8 cellular contexts compared by ENCODE assay signal in genomic region chrX:47361538-47362511, GRCh38. TPM values are rescaled to one million over a fixed set of nuclear protein-coding genes. Genes with fewer than 3 reads are reported as not detected.
DNase-seq lines count a peak whose midpoint lies in the region; ATAC-seq and TF ChIP-seq lines count a peak whose summit lies in the region.

No MANE protein-coding gene starts in this region.

- DNase-seq in BJ (ENCODE audit: low read depth) (peak; percentile 85), NCI-H2081 treated with DMSO at 0.1 percent for 48 hours (lab: John Stamatoyannopoulos, UW) (peak; percentile 92), activated B cell treated with CpG ODN at 0.5 μM for 24 hours (peak; percentile 51), fibroblast of mammary gland (ENCODE audit: low read depth) (peak; percentile 94), mucosa of gallbladder (ENCODE audit: low spot score) (peak; percentile 78), transverse colon (peak; percentile 69)

- peak overlapping the region; percentile 97 for H3K27ac Mint-ChIP-seq in activated B cell treated with CpG ODN at 0.5 μM for 24 hours

- no peaks in the 10 kb centered on the region for H3K9me3 Mint-ChIP-seq in activated B cell treated with CpG ODN at 0.5 μM for 24 hours

- peak overlapping the region; percentile 87 for H3K4me3 Mint-ChIP-seq in activated B cell treated with CpG ODN at 0.5 μM for 24 hours

- intact Hi-C loops in activated B cell treated with CpG ODN at 0.5 μM for 24 hours (cut with micrococcal nuclease) (loop anchor here (1.0 to 10.0 kb wide), 6 partner anchors 47 to 293 kb away; partner anchors contain the start of genes ARAF, CDK16, ELK1 and UBA1), transverse colon (cut with DNase I; ENCODE audit: low total_unique reads) (no loop called here)

- H3K4me1 ChIP-seq in transverse colon: no peaks in the 10 kb centered on the region

- TF ChIP-seq POLR2A in transverse colon (IDR thresholded peaks at IDR 0.05): no peak

- 30 to 50% methylated on average over 2 to 13 of the region's 13 CpGs for WGBS in transverse colon (ENCODE audit: low coverage in 1 of 2), 2 donors

- POLR2A ChIA-PET in BJ (lab: Charles Lee): no interaction called here
- POLR2A ChIA-PET in activated B cell treated with CpG ODN at 0.5 μM for 24 hours (lab: Charles Lee): interaction anchor here (0.6 to 3.3 kb wide), 8 partner anchors 129 to 1315 kb away, joined by 3 to 22 read pairs (median 4); partner anchors contain the start of genes CDK16, NDUFB11, RBM10 and USP11

- H3K27ac ChIP-seq in transverse colon: peak overlapping the region; percentile 70 to 86 (median 78)

- 0 out of 2 replicates have a peak, but pooled peaks have one; percentile 5 for TF ChIP-seq CTCF in BJ (IDR thresholded peaks at IDR 0.05; ENCODE audit: insufficient read depth, low read depth, low read length)
- no peak for TF ChIP-seq CTCF in activated B cell treated with CpG ODN at 0.5 μM for 24 hours (IDR thresholded peaks at IDR 0.05)
- no peak for TF ChIP-seq CTCF in fibroblast of mammary gland (conservative IDR thresholded peaks at IDR 0.05; ENCODE audit: control insufficient read depth, insufficient read depth, low read depth, low read length)
- TF ChIP-seq CTCF in transverse colon (IDR thresholded peaks at IDR 0.05): no peak

- peak overlapping the region; percentile 26 for H3K4me3 ChIP-seq in BJ (ENCODE audit: low read depth, low read length)
- H3K4me3 ChIP-seq in fibroblast of mammary gland (ENCODE audit: control insufficient read depth, low read depth, low read length): peak overlapping the region; percentile 33
- H3K4me3 ChIP-seq in transverse colon: peak overlapping the region in 2 of 4 donors; percentile 12 to 19

- H3K4me1 Mint-ChIP-seq in activated B cell treated with CpG ODN at 0.5 μM for 24 hours: peaks cover 31% of the 10 kb centered on the region

- in situ Hi-C loops in transverse colon (cut with MboI; ENCODE audit: low pct_ligation_motif_present in 1 of 4, low pct_unique_long_range_greater_than_20kb in 1 of 4, low sequenced_read_pairs in 3 of 4): no loop called here

- CTCF ChIA-PET in BJ (lab: Yijun Ruan, JAX): interaction anchor here (0.8 to 1.0 kb wide), 2 partner anchors 8 to 25 kb away, joined by 4 read pairs; no protein-coding TSS in a partner anchor
- CTCF ChIA-PET in activated B cell treated with CpG ODN at 0.5 μM for 24 hours (lab: Charles Lee): interaction anchor here (0.7 to 2.4 kb wide), 3 partner anchors 23 to 162 kb away, joined by 3 to 8 read pairs (median 4); partner anchors contain the start of gene CDK16

- no peaks in the 10 kb centered on the region for H3K27me3 ChIP-seq in BJ (ENCODE audit: control insufficient read depth, insufficient read depth, low read length)
- H3K27me3 ChIP-seq in transverse colon: no peaks in the 10 kb centered on the region

- ATAC-seq in GM18519 (IDR thresholded peaks at IDR 0.05; ENCODE audit: low FRiP score, unreplicated experiment) (peak; percentile 73), HG02970 (IDR thresholded peaks at IDR 0.05; ENCODE audit: low FRiP score, unreplicated experiment) (peak; percentile 78), activated B cell treated with CpG ODN at 0.5 μM for 24 hours (ENCODE audit: low read depth) (peak; percentile 79)

- H3K27me3 Mint-ChIP-seq in activated B cell treated with CpG ODN at 0.5 μM for 24 hours: no peaks in the 10 kb centered on the region

- H3K36me3 Mint-ChIP-seq in activated B cell treated with CpG ODN at 0.5 μM for 24 hours (ENCODE audit: low read depth): no peaks in the 10 kb centered on the region

- H3K36me3 ChIP-seq in BJ (ENCODE audit: control insufficient read depth, insufficient read depth, low read length): no peaks in the 10 kb centered on the region
- no peaks in the 10 kb centered on the region for H3K36me3 ChIP-seq in transverse colon

- no peak for TF ChIP-seq EP300 in transverse colon (IDR thresholded peaks at IDR 0.05; ENCODE audit: low read depth)

- no peaks in the 10 kb centered on the region for H3K9me3 ChIP-seq in transverse colon

RNA-seq across cellular contexts. Expression of gene ZNF157, which starts 8.6 kb away (rescaled TPM):
- 0.02 TPM in 1 of 2 replicates, not detected in the other for polyA plus RNA-seq in BJ (2011; rRNA removed)
- not detected in 2 replicates for polyA minus RNA-seq in BJ (2011; rRNA and poly(A)+ RNA removed)
- total RNA-seq in activated B cell treated with CpG ODN at 0.5 μM for 24 hours (1.2 and 1.8 TPM in 2 replicates), mucosa of gallbladder (0.29 TPM), transverse colon (under 1 TPM in 2 of 4 donors, not detected in 2; 0.14 to 0.32 TPM)
